In the genomic region with DNA sequence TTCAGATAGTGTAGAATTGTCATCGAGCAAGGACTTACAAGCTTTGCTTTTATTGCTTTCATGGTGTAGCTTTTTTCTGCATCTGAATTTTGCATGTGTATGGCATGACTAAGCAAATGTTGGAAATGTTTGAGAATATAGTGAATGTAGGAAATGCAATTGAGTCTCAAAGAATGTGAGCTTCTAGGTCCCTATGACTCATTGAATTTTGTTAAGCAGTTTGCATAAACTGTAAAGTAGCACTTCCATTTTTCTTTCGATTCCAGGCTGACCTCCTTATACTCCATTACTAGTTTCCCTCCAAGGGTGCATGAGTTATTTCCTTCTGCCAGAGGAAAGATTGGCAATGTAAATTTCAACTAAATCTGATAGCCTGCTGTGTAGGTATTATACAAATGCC, we compare ENCODE assay signal across 13 cellular contexts.
DNase-seq lines count a peak whose midpoint lies in the region; ATAC-seq and TF ChIP-seq lines count a peak whose summit lies in the region.
"Had no signal": no experiment of that assay in that cellular context is flagged by ENCODE, and none has a peak within 500 bp of the region (broad histone marks: within the 10 kb centered on the region; RNA-seq: fewer than 3 reads in every experiment).

No MANE protein-coding gene starts in this region.

- H3K4me1 ChIP-seq in mesendoderm (ENCODE audit: control insufficient read depth, low read depth, low read length) (no peaks in the 10 kb centered on the region), ovary (ENCODE audit: insufficient read depth) (no peaks in the 10 kb centered on the region), gastroesophageal sphincter (no peaks in the 10 kb centered on the region)

- no peak overlapping the region for H3K23ac ChIP-seq in mesendoderm (ENCODE audit: low read length)

- H3K18ac ChIP-seq in mesendoderm (ENCODE audit: low read length) = no peak overlapping the region

- WGBS in mesendoderm (ENCODE audit: extremely low coverage, insufficient coverage, low lambda C conversion rate) = no CpG with 5 or more reads among the region's 2 CpGs
- WGBS in ovary, 3 donors = 84 to 91% (median 85%) methylated on average over 2 of the region's 2 CpGs
- WGBS in gastroesophageal sphincter (ENCODE audit: low coverage in 1 of 2), 2 donors = 43 to 86% methylated on average over 2 of the region's 2 CpGs

- intact Hi-C loops in ovary (cut with DNase I) = no loop called here

- peaks cover 3% of the 10 kb centered on the region for H3K9me3 Mint-ChIP-seq in chondrocyte (ENCODE audit: low read depth)
- H3K9me3 Mint-ChIP-seq in type B pancreatic cell = no peaks in the 10 kb centered on the region

- H3K4me3 Mint-ChIP-seq in chondrocyte (ENCODE audit: unreplicated experiment) (peak overlapping the region; percentile 7), type B pancreatic cell (no peak overlapping the region)

- H3K79me2 ChIP-seq in mesendoderm (ENCODE audit: control insufficient read depth, insufficient read depth, low read length) = no peaks in the 10 kb centered on the region

- ATAC-seq in gastroesophageal sphincter = no peak

- H3K4me1 Mint-ChIP-seq in chondrocyte (ENCODE audit: low read depth) (peaks cover 16% of the 10 kb centered on the region), type B pancreatic cell (ENCODE audit: unreplicated experiment) (peaks cover 3% of the 10 kb centered on the region)

- H3K36me3 ChIP-seq in mesendoderm (ENCODE audit: control insufficient read depth, insufficient read depth, low read length) (no peaks in the 10 kb centered on the region), ovary (no peaks in the 10 kb centered on the region), gastroesophageal sphincter (no peaks in the 10 kb centered on the region)
- H3K36me3 ChIP-seq: thoracic aorta had no signal

- H3K79me1 ChIP-seq in mesendoderm (ENCODE audit: low read length) = no peaks in the 10 kb centered on the region

- no peak overlapping the region for H3K4ac ChIP-seq in mesendoderm (ENCODE audit: low read depth, low read length)

- no peak overlapping the region for H4K8ac ChIP-seq in mesendoderm (ENCODE audit: low read depth, low read length)

- H3K9me3 ChIP-seq in ovary (no peaks in the 10 kb centered on the region), gastroesophageal sphincter (no peaks in the 10 kb centered on the region)
- H3K9me3 ChIP-seq: thoracic aorta had no signal

- H3K36me3 Mint-ChIP-seq in chondrocyte (ENCODE audit: low read depth) (no peaks in the 10 kb centered on the region), type B pancreatic cell (no peaks in the 10 kb centered on the region)

- H3K27ac ChIP-seq in mesendoderm (ENCODE audit: low read depth, low read length) (no peak overlapping the region), ovary (no peak overlapping the region), gastroesophageal sphincter (no peak overlapping the region)
- H3K27ac ChIP-seq: thoracic aorta had no signal

- TF ChIP-seq CTCF in AG10803 (conservative IDR thresholded peaks at IDR 0.05; ENCODE audit: low read length) = no peak
- no peak for TF ChIP-seq CTCF in chondrocyte (IDR thresholded peaks at IDR 0.05)
- TF ChIP-seq CTCF in ovary (IDR thresholded peaks at IDR 0.05) = no peak
- TF ChIP-seq CTCF in gastroesophageal sphincter (IDR thresholded peaks at IDR 0.05) = no peak
- no peak for TF ChIP-seq CTCF in type B pancreatic cell (conservative IDR thresholded peaks at IDR 0.05)

- H3K27me3 ChIP-seq in mesendoderm (ENCODE audit: insufficient read depth, low read length, poor library complexity) (no peaks in the 10 kb centered on the region), ovary (peaks cover 3% of the 10 kb centered on the region), gastroesophageal sphincter (no peaks in the 10 kb centered on the region)

- no peak for TF ChIP-seq EP300 in ovary (IDR thresholded peaks at IDR 0.05)
- TF ChIP-seq EP300 in gastroesophageal sphincter (IDR thresholded peaks at IDR 0.05) = no peak

- no peak overlapping the region for H2AK5ac ChIP-seq in mesendoderm (ENCODE audit: low read length)

- no peak overlapping the region for H2BK120ac ChIP-seq in mesendoderm (ENCODE audit: low read depth, low read length)

- H3K27ac Mint-ChIP-seq in chondrocyte (ENCODE audit: unreplicated experiment) (peak overlapping the region; percentile 25), type B pancreatic cell (no peak overlapping the region)

- no peak overlapping the region for H4K5ac ChIP-seq in mesendoderm (ENCODE audit: low read length)

- H3K27me3 Mint-ChIP-seq in chondrocyte (ENCODE audit: low read depth) (no peaks in the 10 kb centered on the region), type B pancreatic cell (no peaks in the 10 kb centered on the region)

- H2BK15ac ChIP-seq in mesendoderm (replicated peaks; ENCODE audit: low read depth) = no peak overlapping the region

- H2BK5ac ChIP-seq in mesendoderm (ENCODE audit: low read length) = no peak overlapping the region

- no peak overlapping the region for H3K56ac ChIP-seq in mesendoderm (ENCODE audit: low read length)

- H3K4me3 ChIP-seq in AG10803 (ENCODE audit: low read length) (no peak overlapping the region), mesendoderm (ENCODE audit: low read length) (no peak overlapping the region), ovary (no peak overlapping the region), gastroesophageal sphincter (no peak overlapping the region)
- H3K4me3 ChIP-seq: thoracic aorta had no signal

- peak; percentile 66 for DNase-seq in AG10803 (ENCODE audit: low read depth)
- DNase-seq in M059J (ENCODE audit: low read depth) = peak; percentile 53
- DNase-seq in chondrocyte (ENCODE audit: low spot score) = no peak
- DNase-seq in mesendoderm = peak; percentile 67
- DNase-seq in ovary = no peak
- no peak for DNase-seq in NCI-H526 (lab: John Stamatoyannopoulos, UW)
- no peak for DNase-seq in type B pancreatic cell (ENCODE audit: extremely low spot score, unreplicated experiment)
- DNase-seq: activated effector memory CD4-positive, alpha-beta T cell treated with anti-CD3 and anti-CD28 coated beads, Interleukin-2, amount 50 U/mL, for 16 hours; Calu3; midbrain; NCI-H774 had no signal

- no peak overlapping the region for H3K9ac ChIP-seq in mesendoderm (ENCODE audit: low read length)

- H3K4me2 ChIP-seq in mesendoderm (ENCODE audit: low read length) = no peak overlapping the region

- TF ChIP-seq POLR2A in ovary (IDR thresholded peaks at IDR 0.05) (no peak), gastroesophageal sphincter (IDR thresholded peaks at IDR 0.05) (no peak)

Comparison
In these comparisons a context has a peak if more than half of its experiments do, and no peak if none do; other contexts are left out.
1. DNase-seq: peak in AG10803 (single experiment), M059J (single experiment) and mesendoderm (single experiment); none in chondrocyte (single experiment), ovary (0 of 5), NCI-H526 (0 of 2) and type B pancreatic cell (single experiment).